ENCODE assay signal across 1 cellular context in genomic region chr17:81871387-81872120, GRCh38.
TF ChIP-seq lines count a peak whose summit lies in the region.

No MANE protein-coding gene starts in this region.

TF ChIP-seq in K562, 482 proteins besides CTCF, POLR2A, EP300 and RAD21 (continued from another document and continues in another):
- TF ChIP-seq CREB5 (CRISPR knock-in tag; IDR thresholded peaks at IDR 0.05) (no peak), E2F3 (CRISPR knock-in tag; IDR thresholded peaks at IDR 0.05) (peak; percentile 81), HNRNPK (IDR thresholded peaks at IDR 0.05; ENCODE audit: low read depth, low read length, poor library complexity, severe bottlenecking) (no peak), MTA1 (IDR thresholded peaks at IDR 0.05; ENCODE audit: borderline replicate concordance) (0 out of 2 replicates have a peak, but pooled peaks have one; percentile 28), KLF1 (tag; IDR thresholded peaks at IDR 0.05) (peak; percentile 69), ZNF24 (IDR thresholded peaks at IDR 0.05) (no peak), CREB1 (IDR thresholded peaks at IDR 0.05) (0 out of 2 replicates have a peak, but pooled peaks have one; percentile 67), CREB1 (CRISPR knock-in tag; IDR thresholded peaks at IDR 0.05) (peak; percentile 87), POLR3G (IDR thresholded peaks at IDR 0.05; ENCODE audit: extremely low read depth, insufficient read length, insufficient replicate concordance) (no peak), ZNF431 (CRISPR knock-in tag; IDR thresholded peaks at IDR 0.05) (peak; percentile 46; the same call in 1 of the 2 replicates), KHSRP (IDR thresholded peaks at IDR 0.05) (no peak), HDAC3 (IDR thresholded peaks at IDR 0.05; ENCODE audit: borderline replicate concordance, partially characterized antibody) (no peak), STAG1 (CRISPR knock-in tag; IDR thresholded peaks at IDR 0.05; ENCODE audit: borderline replicate concordance) (peak; percentile 49; the same call in 1 of the 2 replicates), ZNF408 (CRISPR knock-in tag; IDR thresholded peaks at IDR 0.05; ENCODE audit: low read depth) (no peak), ZNF184 (CRISPR knock-in tag; IDR thresholded peaks at IDR 0.05) (no peak), SIN3B (IDR thresholded peaks at IDR 0.05; ENCODE audit: low read depth) (0 out of 2 replicates have a peak, but pooled peaks have one; percentile 59), HDAC1 (IDR thresholded peaks at IDR 0.05) (peak in 1 of 2 experiments; percentile 83; a peak in 2 of 4 replicates), NFXL1 (CRISPR knock-in tag; IDR thresholded peaks at IDR 0.05) (no peak), GMEB1 (CRISPR knock-in tag; IDR thresholded peaks at IDR 0.05) (peak; percentile 57), ZNF140 (CRISPR knock-in tag; IDR thresholded peaks at IDR 0.05) (no peak), ZBTB49 (CRISPR knock-in tag; IDR thresholded peaks at IDR 0.05; ENCODE audit: borderline replicate concordance) (no peak; the same call in 1 of the 2 replicates), ZNF717 (CRISPR knock-in tag; IDR thresholded peaks at IDR 0.05) (no peak), ILF3 (IDR thresholded peaks at IDR 0.05; ENCODE audit: borderline replicate concordance) (peak; percentile 45; the same call in 1 of the 2 replicates), MEF2D (tag; conservative IDR thresholded peaks at IDR 0.05; ENCODE audit: low read depth) (no peak), SUPT5H (IDR thresholded peaks at IDR 0.05) (peak; percentile 50), HDGF (IDR thresholded peaks at IDR 0.05) (no peak), ETV6 (IDR thresholded peaks at IDR 0.05; ENCODE audit: borderline replicate concordance in 1 of 2, low read depth in 2 of 2, low read length in 1 of 2) (no peak), ETV6 (CRISPR knock-in tag; IDR thresholded peaks at IDR 0.05; ENCODE audit: borderline replicate concordance) (no peak), NELFE (IDR thresholded peaks at IDR 0.05; ENCODE audit: insufficient read depth, insufficient read length) (no peak), NBN (IDR thresholded peaks at IDR 0.05; ENCODE audit: low read depth) (no peak; the same call in 1 of the 2 replicates), SAP30 (IDR thresholded peaks at IDR 0.05; ENCODE audit: borderline replicate concordance, insufficient read depth, low read depth, low read length, poor library complexity, severe bottlenecking) (peak; percentile 28), PURB (CRISPR knock-in tag; IDR thresholded peaks at IDR 0.05; ENCODE audit: low read depth) (no peak), BDP1 (IDR thresholded peaks at IDR 0.05; ENCODE audit: insufficient read depth, insufficient read length) (no peak), NFIX (CRISPR knock-in tag; IDR thresholded peaks at IDR 0.05; ENCODE audit: low read depth) (no peak), JUN (IDR thresholded peaks at IDR 0.05; ENCODE audit: borderline replicate concordance, low read depth, low read length) (peak; percentile 62; the same call in 1 of the 2 replicates), JUN (CRISPR knock-in tag; IDR thresholded peaks at IDR 0.05; ENCODE audit: borderline replicate concordance) (peak; percentile 86), FOXA1 (IDR thresholded peaks at IDR 0.05; ENCODE audit: borderline replicate concordance) (no peak), THAP12 (CRISPR knock-in tag; IDR thresholded peaks at IDR 0.05) (peak; percentile 89), CXXC5 (CRISPR knock-in tag; IDR thresholded peaks at IDR 0.05) (peak; percentile 77), ZNF316 (IDR thresholded peaks at IDR 0.05) (no peak), HIVEP1 (CRISPR knock-in tag; IDR thresholded peaks at IDR 0.05) (no peak), FIP1L1 (IDR thresholded peaks at IDR 0.05; ENCODE audit: low read depth, low read length, poor library complexity, severe bottlenecking) (peak; percentile 86), ARID2 (IDR thresholded peaks at IDR 0.05) (no peak), STAT5B (CRISPR knock-in tag; IDR thresholded peaks at IDR 0.05) (no peak)
- TF ChIP-seq, protein P1, sequence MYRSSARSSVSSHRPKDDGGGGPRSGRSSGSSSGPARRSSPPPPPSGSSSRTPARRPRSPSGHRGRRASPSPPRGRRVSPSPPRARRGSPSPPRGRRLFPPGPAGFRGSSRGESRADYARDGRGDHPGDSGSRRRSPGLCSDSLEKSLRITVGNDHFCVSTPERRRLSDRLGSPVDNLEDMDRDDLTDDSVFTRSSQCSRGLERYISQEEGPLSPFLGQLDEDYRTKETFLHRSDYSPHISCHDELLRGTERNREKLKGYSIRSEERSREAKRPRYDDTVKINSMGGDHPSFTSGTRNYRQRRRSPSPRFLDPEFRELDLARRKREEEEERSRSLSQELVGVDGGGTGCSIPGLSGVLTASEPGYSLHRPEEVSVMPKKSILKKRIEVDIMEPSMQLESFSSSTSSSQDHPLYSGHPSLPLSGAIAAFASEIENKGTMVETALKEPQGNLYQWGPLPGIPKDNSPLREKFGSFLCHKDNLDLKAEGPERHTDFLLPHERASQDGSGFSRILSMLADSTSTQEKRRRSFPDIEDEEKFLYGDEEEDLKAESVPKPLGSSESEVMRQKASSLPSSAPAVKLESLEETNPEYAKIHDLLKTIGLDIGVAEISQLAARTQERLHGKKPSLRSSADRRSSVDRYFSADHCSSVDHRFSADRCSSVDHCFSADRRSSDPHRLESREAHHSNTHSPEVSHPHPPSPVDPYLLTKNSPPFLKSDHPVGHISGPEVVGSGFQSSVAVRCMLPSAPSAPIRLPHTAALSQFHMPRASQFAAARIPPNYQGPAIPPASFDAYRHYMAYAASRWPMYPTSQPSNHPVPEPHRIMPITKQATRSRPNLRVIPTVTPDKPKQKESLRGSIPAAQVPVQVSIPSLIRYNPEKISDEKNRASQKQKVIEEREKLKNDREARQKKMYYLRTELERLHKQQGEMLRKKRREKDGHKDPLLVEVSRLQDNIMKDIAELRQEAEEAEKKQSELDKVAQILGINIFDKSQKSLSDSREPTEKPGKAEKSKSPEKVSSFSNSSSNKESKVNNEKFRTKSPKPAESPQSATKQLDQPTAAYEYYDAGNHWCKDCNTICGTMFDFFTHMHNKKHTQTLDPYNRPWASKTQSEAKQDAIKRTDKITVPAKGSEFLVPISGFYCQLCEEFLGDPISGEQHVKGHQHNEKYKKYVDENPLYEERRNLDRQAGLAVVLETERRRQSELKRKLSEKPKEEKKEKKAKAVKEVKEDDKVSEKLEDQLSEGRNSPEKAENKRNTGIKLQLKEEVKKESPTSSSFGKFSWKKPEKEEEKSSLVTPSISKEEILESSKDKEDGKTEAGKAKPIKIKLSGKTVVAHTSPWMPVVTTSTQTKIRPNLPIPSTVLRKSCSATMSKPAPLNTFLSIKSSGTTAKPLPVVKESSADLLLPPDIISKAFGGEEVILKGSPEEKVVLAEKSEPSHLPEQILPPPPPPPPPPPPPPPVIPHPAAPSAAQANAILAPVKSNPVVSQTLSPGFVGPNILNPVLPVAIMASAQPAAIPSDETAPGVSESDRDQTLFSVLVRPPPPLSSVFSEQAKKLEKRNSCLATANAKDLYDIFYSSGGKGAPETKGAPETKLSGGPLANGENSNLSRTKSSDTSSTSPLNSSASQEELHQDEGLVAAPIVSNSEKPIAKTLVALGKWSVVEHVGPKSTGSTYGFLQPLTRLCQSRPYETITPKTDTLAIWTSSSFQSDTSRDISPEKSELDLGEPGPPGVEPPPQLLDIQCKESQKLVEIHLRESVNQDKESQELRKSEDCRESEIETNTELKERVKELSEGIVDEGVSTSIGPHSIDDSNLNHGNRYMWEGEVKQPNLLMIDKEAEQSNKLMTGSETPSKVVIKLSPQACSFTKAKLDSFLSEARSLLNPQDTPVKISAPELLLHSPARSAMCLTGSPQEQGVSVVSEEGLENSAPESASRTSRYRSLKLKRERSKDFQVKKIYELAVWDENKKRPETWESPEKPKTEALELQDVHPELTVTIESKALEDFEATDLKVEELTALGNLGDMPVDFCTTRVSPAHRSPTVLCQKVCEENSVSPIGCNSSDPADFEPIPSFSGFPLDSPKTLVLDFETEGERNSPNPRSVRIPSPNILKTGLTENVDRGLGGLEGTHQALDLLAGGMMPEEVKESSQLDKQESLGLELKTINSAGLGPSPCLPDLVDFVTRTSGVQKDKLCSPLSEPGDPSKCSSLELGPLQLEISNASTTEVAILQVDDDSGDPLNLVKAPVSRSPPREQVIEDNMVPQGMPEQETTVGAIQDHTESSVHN (IDR thresholded peaks at IDR 0.05; ENCODE audit: borderline replicate concordance in 1 of 2, low read depth in 1 of 2): no peak
- TF ChIP-seq, protein P2, sequence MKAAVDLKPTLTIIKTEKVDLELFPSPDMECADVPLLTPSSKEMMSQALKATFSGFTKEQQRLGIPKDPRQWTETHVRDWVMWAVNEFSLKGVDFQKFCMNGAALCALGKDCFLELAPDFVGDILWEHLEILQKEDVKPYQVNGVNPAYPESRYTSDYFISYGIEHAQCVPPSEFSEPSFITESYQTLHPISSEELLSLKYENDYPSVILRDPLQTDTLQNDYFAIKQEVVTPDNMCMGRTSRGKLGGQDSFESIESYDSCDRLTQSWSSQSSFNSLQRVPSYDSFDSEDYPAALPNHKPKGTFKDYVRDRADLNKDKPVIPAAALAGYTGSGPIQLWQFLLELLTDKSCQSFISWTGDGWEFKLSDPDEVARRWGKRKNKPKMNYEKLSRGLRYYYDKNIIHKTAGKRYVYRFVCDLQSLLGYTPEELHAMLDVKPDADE (conservative IDR thresholded peaks at IDR 0.05; ENCODE audit: control insufficient read depth, low read depth, low read length): peak; percentile 71
- TF ChIP-seq, protein P3, sequence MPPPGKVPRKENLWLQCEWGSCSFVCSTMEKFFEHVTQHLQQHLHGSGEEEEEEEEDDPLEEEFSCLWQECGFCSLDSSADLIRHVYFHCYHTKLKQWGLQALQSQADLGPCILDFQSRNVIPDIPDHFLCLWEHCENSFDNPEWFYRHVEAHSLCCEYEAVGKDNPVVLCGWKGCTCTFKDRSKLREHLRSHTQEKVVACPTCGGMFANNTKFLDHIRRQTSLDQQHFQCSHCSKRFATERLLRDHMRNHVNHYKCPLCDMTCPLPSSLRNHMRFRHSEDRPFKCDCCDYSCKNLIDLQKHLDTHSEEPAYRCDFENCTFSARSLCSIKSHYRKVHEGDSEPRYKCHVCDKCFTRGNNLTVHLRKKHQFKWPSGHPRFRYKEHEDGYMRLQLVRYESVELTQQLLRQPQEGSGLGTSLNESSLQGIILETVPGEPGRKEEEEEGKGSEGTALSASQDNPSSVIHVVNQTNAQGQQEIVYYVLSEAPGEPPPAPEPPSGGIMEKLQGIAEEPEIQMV (tag; conservative IDR thresholded peaks at IDR 0.05; ENCODE audit: low read depth): no peak
